ENCODE assay signal across 8 cellular contexts in genomic region chr12:6322969-6323339, GRCh38. TPM values are rescaled to one million over a fixed set of nuclear protein-coding genes. Genes with fewer than 3 reads are reported as not detected.
DNase-seq lines count a peak whose midpoint lies in the region; ATAC-seq, FAIRE-seq and TF ChIP-seq lines count a peak whose summit lies in the region.

No MANE protein-coding gene starts in this region.

- intact Hi-C loops in K562 (cut with micrococcal nuclease): loop anchor here (10.0 kb wide), 1 partner anchor 212 kb away; the partner anchor contains the start of gene GAPDH

- POLR2A ChIA-PET in K562 (lab: Yijun Ruan, JAX): interaction anchor here (0.6 to 1.7 kb wide), 9 partner anchors 8 to 374 kb away, joined by 3 to 9 read pairs (median 3); partner anchors contain the start of genes MRPL51 and VAMP1

- peak overlapping the region; percentile 27; the same call in 1 of the 2 replicates for H2AFZ ChIP-seq in K562 (ENCODE audit: low read depth, low read length)
- H2AFZ ChIP-seq in parathyroid adenoma: peak overlapping the region; percentile 63

- H3K9ac ChIP-seq in K562 (ENCODE audit: insufficient read depth in 1 of 2, low read depth in 2 of 2, low read length in 2 of 2) (no peak overlapping the region), parathyroid adenoma (no peak overlapping the region)

- peak; percentile 21 for ATAC-seq in GM18502 (IDR thresholded peaks at IDR 0.05; ENCODE audit: poor library complexity, unreplicated experiment)
- peak; percentile 25 for ATAC-seq in HG03039 (IDR thresholded peaks at IDR 0.05; ENCODE audit: unreplicated experiment)
- no peak for ATAC-seq in K562
- no peak for ATAC-seq in HG02642 (IDR thresholded peaks at IDR 0.05; ENCODE audit: poor library complexity, unreplicated experiment)

- WGBS in K562 (ENCODE audit: insufficient coverage, low coverage, missing lambda C conversion rate): 28% methylated on average over 2 of the region's 2 CpGs

- H3K4me3 ChIP-seq in K562: no peak overlapping the region
- peak overlapping the region; percentile 3 for H3K4me3 ChIP-seq in parathyroid adenoma (ENCODE audit: low read depth, low read length)
- H3K4me3 ChIP-seq in effector memory CD4-positive, alpha-beta T cell (ENCODE audit: insufficient read depth, low read depth, low read length, poor library complexity, severe bottlenecking): no peak overlapping the region

- no peak for TF ChIP-seq POLR2A in K562 (conservative IDR thresholded peaks at IDR 0.05)

- no peak overlapping the region; the same call in 2 of the 3 replicates for H3K27ac ChIP-seq in K562 (ENCODE audit: extremely low read depth, low read depth, low read length)
- H3K27ac ChIP-seq in parathyroid adenoma: peak overlapping the region; percentile 69
- no peak overlapping the region for H3K27ac ChIP-seq in effector memory CD4-positive, alpha-beta T cell (ENCODE audit: insufficient read depth, low read length, poor library complexity, severe bottlenecking)

- H3K9me3 ChIP-seq in K562 (replicated peaks; ENCODE audit: control insufficient read depth, insufficient read depth, low read depth, low read length) (no peaks in the 10 kb centered on the region), parathyroid adenoma (ENCODE audit: control insufficient read depth, low read length) (no peaks in the 10 kb centered on the region)
- no peaks in the 10 kb centered on the region for H3K9me3 ChIP-seq in effector memory CD4-positive, alpha-beta T cell (ENCODE audit: control insufficient read depth, low read length)

- CTCF ChIA-PET in K562 (lab: Yijun Ruan, JAX; ENCODE audit: low intra/inter-chr PET ratio): interaction anchor here (0.7 to 2.7 kb wide), 3 partner anchors 142 to 231 kb away, joined by 3 to 9 read pairs (median 3); no protein-coding TSS in a partner anchor

- no TSS peak for BruUV-seq in K562 (replicated peaks; lab: Mats Ljungman, UMichigan)

- no peaks in the 10 kb centered on the region for H3K9me1 ChIP-seq in K562 (ENCODE audit: control insufficient read depth, insufficient read depth, low read length)

- H4K20me1 ChIP-seq in K562 (replicated peaks; ENCODE audit: control insufficient read depth, insufficient read depth, low read length): no peaks in the 10 kb centered on the region

- DNase-seq in K562 (ENCODE audit: extremely low read depth in 1 of 4, low spot score in 3 of 4): no peak
- no peak for DNase-seq in DMS 273 treated with DMSO at 0.1 percent for 48 hours (lab: John Stamatoyannopoulos, UW)
- no peak for DNase-seq in NCI-H2081 (lab: John Stamatoyannopoulos, UW)
- no peak for DNase-seq in effector memory CD4-positive, alpha-beta T cell

- in situ Hi-C loops in K562 (cut with MboI): no loop called here

- no peaks in the 10 kb centered on the region for H3K36me3 ChIP-seq in K562 (ENCODE audit: control insufficient read depth, insufficient read depth, low read length)
- no peaks in the 10 kb centered on the region for H3K36me3 ChIP-seq in parathyroid adenoma (ENCODE audit: control insufficient read depth, insufficient read depth, low read length)
- H3K36me3 ChIP-seq in effector memory CD4-positive, alpha-beta T cell (ENCODE audit: control insufficient read depth, insufficient read depth, low read length): no peaks in the 10 kb centered on the region

- no peak for FAIRE-seq in K562 (lab: Jason Lieb, UNC)

- TF ChIP-seq CTCF in K562 (IDR thresholded peaks at IDR 0.05 in 2 of 3, conservative IDR thresholded peaks at IDR 0.05 in 1 of 3; ENCODE audit: insufficient read depth in 2 of 3, low read depth in 1 of 3, low read length in 3 of 3): no peak
- no peak for TF ChIP-seq CTCF in parathyroid adenoma (IDR thresholded peaks at IDR 0.05)

- H3K4me2 ChIP-seq in K562 (ENCODE audit: insufficient read depth, low read length) (no peak overlapping the region), parathyroid adenoma (ENCODE audit: low read length) (peak overlapping the region; percentile 19)

- H3K79me2 ChIP-seq in K562 (ENCODE audit: control insufficient read depth, insufficient read depth, low read length) (no peaks in the 10 kb centered on the region), parathyroid adenoma (no peaks in the 10 kb centered on the region)

- no peak for TF ChIP-seq RAD21 in K562 (CRISPR knock-in tag; conservative IDR thresholded peaks at IDR 0.05 in 1 of 2, IDR thresholded peaks at IDR 0.05 in 1 of 2)

- TF ChIP-seq EP300 in K562 (IDR thresholded peaks at IDR 0.05; ENCODE audit: low read length): no peak

- peaks cover 0 to 11% of the 10 kb centered on the region in 2 experiments; a peak in 4 of 5 replicates for H3K27me3 ChIP-seq in K562 (ENCODE audit: control insufficient read depth in 2 of 2, insufficient read depth in 2 of 2, low read length in 2 of 2)
- no peaks in the 10 kb centered on the region for H3K27me3 ChIP-seq in parathyroid adenoma (ENCODE audit: control insufficient read depth, insufficient read depth, low read length)
- H3K27me3 ChIP-seq in effector memory CD4-positive, alpha-beta T cell (replicated peaks; ENCODE audit: control insufficient read depth, insufficient read depth, low read length, poor library complexity, severe bottlenecking): no peaks in the 10 kb centered on the region

- H3K4me1 ChIP-seq in K562 (replicated peaks in 1 of 2; ENCODE audit: control insufficient read depth in 2 of 2, insufficient read depth in 2 of 2, low read length in 2 of 2): peaks cover 16 to 26% of the 10 kb centered on the region in 2 experiments; a peak in 4 of 5 replicates
- peaks cover 25% of the 10 kb centered on the region for H3K4me1 ChIP-seq in parathyroid adenoma
- H3K4me1 ChIP-seq in effector memory CD4-positive, alpha-beta T cell (ENCODE audit: control insufficient read depth, insufficient read depth, low read length, poor library complexity, severe bottlenecking): peaks cover 29% of the 10 kb centered on the region

TF ChIP-seq in K562, 482 proteins besides CTCF, POLR2A, EP300 and RAD21 (continues in another document):
- no peak for TF ChIP-seq KDM2B (CRISPR knock-in tag; IDR thresholded peaks at IDR 0.05)
- no peak for TF ChIP-seq FOXP1 (CRISPR knock-in tag; IDR thresholded peaks at IDR 0.05)
- TF ChIP-seq NCOA2 (IDR thresholded peaks at IDR 0.05; ENCODE audit: partially characterized antibody in 2 of 2): no peak

RNA-seq across cellular contexts. Expression of gene PLEKHG6, which starts 12.5 kb away (rescaled TPM):
- total RNA-seq in K562 (2011; cell fraction: chromatin; rRNA removed; ENCODE audit: low replicate concordance): 1.9 TPM in 1 of 2 replicates, not detected in the other
- total RNA-seq in K562 (2011; cell fraction: nucleolus; rRNA removed): 0.50 and 0.92 TPM in 2 replicates
- total RNA-seq in K562 (2011; cell fraction: nucleoplasm; rRNA removed): 0.15 and 0.29 TPM in 2 replicates
- total RNA-seq in K562 (2014; rRNA removed) (0.33 and 0.41 TPM in 2 replicates), K562 (2014; rRNA removed; fragmentation: Illumina TruSeq; extraction: Trizol) (0.19 and 0.29 TPM in 2 replicates), K562 (2015; rRNA removed; fragmentation: Illumina TruSeq; extraction: Trizol) (not detected in 2 replicates), K562 (2021) (0.86 and 1.2 TPM in 2 replicates)
- polyA plus RNA-seq in K562 (2011; rRNA removed) (0.28 and 0.38 TPM in 2 replicates), K562 (2014; fragmentation: Illumina TruSeq; extraction: Trizol) (0.18 and 0.42 TPM in 2 replicates), K562 (2014; fragmentation: Nextera tagmentation; extraction: Ambion mirVana) (not detected), K562 (2014; rRNA removed) (0.22 and 0.54 TPM in 2 replicates)
- 1.0 and 5.3 TPM in 2 replicates for polyA plus RNA-seq in K562 (2011; cell fraction: cytosol; rRNA removed)
- 0.24 and 0.26 TPM in 2 replicates for polyA plus RNA-seq in K562 (2011; cell fraction: nucleus; rRNA removed)
- 0.35 and 0.84 TPM in 2 replicates for polyA plus RNA-seq in K562 (2012)
- 0.09 and 0.18 TPM in 2 replicates for polyA minus RNA-seq in K562 (2011; rRNA and poly(A)+ RNA removed)
- polyA minus RNA-seq in K562 (2011; cell fraction: cytosol; rRNA and poly(A)+ RNA removed): not detected in 2 replicates
- 0.33 and 0.81 TPM in 2 replicates for polyA minus RNA-seq in K562 (2011; cell fraction: nucleus; rRNA and poly(A)+ RNA removed)

RNA-seq across cellular contexts. Expression of gene TNFRSF1A, which starts 18.9 kb away (rescaled TPM):
- 73.3 and 150 TPM in 2 replicates for total RNA-seq in K562 (2011; cell fraction: chromatin; rRNA removed; ENCODE audit: low replicate concordance)
- 101 and 137 TPM in 2 replicates for total RNA-seq in K562 (2011; cell fraction: nucleolus; rRNA removed)
- 118 and 145 TPM in 2 replicates for total RNA-seq in K562 (2011; cell fraction: nucleoplasm; rRNA removed)
- total RNA-seq in K562 (2014; rRNA removed) (34.6 and 43.5 TPM in 2 replicates), K562 (2014; rRNA removed; fragmentation: Illumina TruSeq; extraction: Trizol) (18.3 and 22.0 TPM in 2 replicates), K562 (2015; rRNA removed; fragmentation: Illumina TruSeq; extraction: Trizol) (31.1 and 33.0 TPM in 2 replicates), K562 (2021) (29.8 and 37.7 TPM in 2 replicates)
- polyA plus RNA-seq in K562 (2011; rRNA removed) (27.2 and 30.0 TPM in 2 replicates), K562 (2014; fragmentation: Illumina TruSeq; extraction: Trizol) (38.2 and 57.7 TPM in 2 replicates), K562 (2014; fragmentation: Nextera tagmentation; extraction: Ambion mirVana) (under 1 TPM; 0.76 to 0.89 TPM), K562 (2014; rRNA removed) (22.0 and 22.5 TPM in 2 replicates)
- 26.1 and 32.9 TPM in 2 replicates for polyA plus RNA-seq in K562 (2011; cell fraction: cytosol; rRNA removed)
- polyA plus RNA-seq in K562 (2011; cell fraction: nucleus; rRNA removed): 38.9 and 53.1 TPM in 2 replicates
- polyA plus RNA-seq in K562 (2012): 28.5 and 42.0 TPM in 2 replicates
- polyA minus RNA-seq in K562 (2011; rRNA and poly(A)+ RNA removed): 31.2 and 34.3 TPM in 2 replicates
- polyA minus RNA-seq in K562 (2011; cell fraction: cytosol; rRNA and poly(A)+ RNA removed): 42.9 and 43.0 TPM in 2 replicates
- 33.1 and 33.2 TPM in 2 replicates for polyA minus RNA-seq in K562 (2011; cell fraction: nucleus; rRNA and poly(A)+ RNA removed)

RNA-seq across cellular contexts. Expression of gene SCNN1A, which starts 52.4 kb away (rescaled TPM):
- total RNA-seq in K562 (2011; cell fraction: chromatin; rRNA removed; ENCODE audit: low replicate concordance): 0.23 and 0.32 TPM in 2 replicates
- not detected in 2 replicates for total RNA-seq in K562 (2011; cell fraction: nucleolus; rRNA removed)
- total RNA-seq in K562 (2011; cell fraction: nucleoplasm; rRNA removed): not detected in 2 replicates
- total RNA-seq in K562 (2014; rRNA removed) (not detected in 2 replicates), K562 (2014; rRNA removed; fragmentation: Illumina TruSeq; extraction: Trizol) (not detected in 2 replicates), K562 (2015; rRNA removed; fragmentation: Illumina TruSeq; extraction: Trizol) (not detected in 2 replicates), K562 (2021) (0.34 and 0.49 TPM in 2 replicates)
- polyA plus RNA-seq in K562 (2011; rRNA removed) (0.12 and 0.31 TPM in 2 replicates), K562 (2014; fragmentation: Illumina TruSeq; extraction: Trizol) (0.33 TPM in 1 of 2 replicates, not detected in the other), K562 (2014; fragmentation: Nextera tagmentation; extraction: Ambion mirVana) (under 1 TPM in 1 of 2 experiments, not detected in 1; 0.15 TPM), K562 (2014; rRNA removed) (not detected in 2 replicates)
- 0.06 and 0.16 TPM in 2 replicates for polyA plus RNA-seq in K562 (2011; cell fraction: cytosol; rRNA removed)
- 0.18 and 0.58 TPM in 2 replicates for polyA plus RNA-seq in K562 (2011; cell fraction: nucleus; rRNA removed)
- polyA plus RNA-seq in K562 (2012): 0.14 TPM in 1 of 2 replicates, not detected in the other
- polyA minus RNA-seq in K562 (2011; rRNA and poly(A)+ RNA removed): 0.60 TPM in 1 of 2 replicates, not detected in the other
- polyA minus RNA-seq in K562 (2011; cell fraction: cytosol; rRNA and poly(A)+ RNA removed): not detected in 2 replicates
- not detected in 2 replicates for polyA minus RNA-seq in K562 (2011; cell fraction: nucleus; rRNA and poly(A)+ RNA removed)

Comparison
In these comparisons a context has a peak if more than half of its experiments do, and no peak if none do; other contexts are left out.
1. ATAC-seq: peak in GM18502 (single experiment) and HG03039 (single experiment); none in K562 (single experiment) and HG02642 (single experiment).